8 cellular contexts compared by ENCODE assay signal in the genomic region with DNA sequence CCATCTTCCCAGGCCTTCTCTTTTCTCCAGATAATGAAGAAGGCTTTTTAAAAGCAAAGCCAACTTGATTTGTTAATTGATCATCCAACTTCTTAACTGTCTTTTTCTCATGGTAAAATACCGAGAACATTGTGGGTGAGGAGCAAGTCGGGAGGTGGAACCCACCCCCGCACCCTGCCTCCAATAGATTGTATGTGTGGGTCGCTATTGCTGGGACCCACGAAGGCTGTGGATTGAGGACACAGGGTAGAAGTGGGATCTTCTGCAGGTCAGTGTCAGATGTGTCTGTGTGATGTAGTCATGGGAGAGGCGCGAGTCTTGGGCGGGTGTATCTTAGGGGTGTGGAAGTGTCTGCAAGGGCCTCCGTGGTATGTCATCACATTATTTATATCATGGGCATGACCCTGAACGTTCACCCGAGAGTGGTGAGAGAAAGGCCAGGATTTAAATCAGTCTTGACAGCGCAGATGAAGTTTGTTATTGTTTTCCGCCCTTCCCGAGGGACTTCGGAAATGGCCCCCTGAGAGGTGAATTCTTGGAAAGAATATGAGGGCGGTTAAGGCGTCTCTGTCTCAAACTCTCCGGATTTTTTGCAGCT. TPM values are rescaled to one million over a fixed set of nuclear protein-coding genes. Genes with fewer than 3 reads are reported as not detected.
DNase-seq lines count a peak whose midpoint lies in the region; ATAC-seq, FAIRE-seq and TF ChIP-seq lines count a peak whose summit lies in the region.

No MANE protein-coding gene starts in this region.

- DNase-seq in ELF-1 (ENCODE audit: low read depth, low spot score) = peak; percentile 54
- DNase-seq in T-helper 22 cell (ENCODE audit: low read depth) = peak; percentile 7
- peak; percentile 50 for DNase-seq in ecto neural progenitor cell (ENCODE audit: low spot score)
- DNase-seq in mesothelial cell of epicardium (ENCODE audit: low spot score in 2 of 2, unreplicated experiment in 2 of 2) = no peak
- DNase-seq in type B pancreatic cell (ENCODE audit: extremely low spot score, unreplicated experiment) = no peak
- DNase-seq in D721Med (ENCODE audit: insufficient read length, low spot score) = no peak
- no peak for DNase-seq in cerebellar nuclear complex (lab: John Stamatoyannopoulos, UW)

- peaks cover 37% of the 10 kb centered on the region for H3K4me1 Mint-ChIP-seq in mesothelial cell of epicardium
- H3K4me1 Mint-ChIP-seq in type B pancreatic cell (ENCODE audit: unreplicated experiment) = peaks cover 38% of the 10 kb centered on the region

- no peak for FAIRE-seq in D721Med (lab: Jason Lieb, UNC)

- peak; percentile 12 for ATAC-seq in HG02852 (IDR thresholded peaks at IDR 0.05; ENCODE audit: unreplicated experiment)

- H3K9me3 Mint-ChIP-seq in mesothelial cell of epicardium (no peaks in the 10 kb centered on the region), type B pancreatic cell (no peaks in the 10 kb centered on the region)

- H3K27me3 Mint-ChIP-seq in mesothelial cell of epicardium (ENCODE audit: low read depth) = peaks cover 12% of the 10 kb centered on the region
- H3K27me3 Mint-ChIP-seq in type B pancreatic cell = peaks cover 18% of the 10 kb centered on the region

- H3K27ac Mint-ChIP-seq in mesothelial cell of epicardium (peak overlapping the region; percentile 55), type B pancreatic cell (peak overlapping the region; percentile 85)

- H3K4me3 Mint-ChIP-seq in mesothelial cell of epicardium (peak overlapping the region; percentile 75), type B pancreatic cell (peak overlapping the region; percentile 88)

- no peak for TF ChIP-seq CTCF in mesothelial cell of epicardium (IDR thresholded peaks at IDR 0.05; ENCODE audit: unreplicated experiment)
- TF ChIP-seq CTCF in type B pancreatic cell (conservative IDR thresholded peaks at IDR 0.05) = no peak
- TF ChIP-seq CTCF in D721Med (IDR thresholded peaks at IDR 0.05; ENCODE audit: insufficient read depth, missing control alignments) = no peak

- H3K36me3 Mint-ChIP-seq in mesothelial cell of epicardium = no peaks in the 10 kb centered on the region
- peaks cover 2% of the 10 kb centered on the region for H3K36me3 Mint-ChIP-seq in type B pancreatic cell

RNA-seq across cellular contexts. Expression of a gene that starts 0.5 kb away (rescaled TPM):
- total RNA-seq in mesothelial cell of epicardium = 9.5 to 9.7 TPM (median 9.5 TPM) in 3 replicates
- total RNA-seq in type B pancreatic cell (ENCODE audit: low replicate concordance) = 17.6 and 21.2 TPM in 2 replicates

RNA-seq across cellular contexts. Expression of a gene that starts 58.7 kb away (rescaled TPM):
- total RNA-seq in mesothelial cell of epicardium = 33.0 to 36.1 TPM (median 34.4 TPM) in 3 replicates
- total RNA-seq in type B pancreatic cell (ENCODE audit: low replicate concordance) = 23.4 and 54.9 TPM in 2 replicates

Comparison
In these comparisons a context has a peak if more than half of its experiments do, and no peak if none do; other contexts are left out.
1. DNase-seq: peak in ELF-1 (single experiment), T-helper 22 cell (single experiment) and ecto neural progenitor cell (single experiment); none in mesothelial cell of epicardium (0 of 2), type B pancreatic cell (single experiment), D721Med (single experiment) and cerebellar nuclear complex (0 of 2).